1 cellular context compared by ENCODE assay signal in the genomic region with DNA sequence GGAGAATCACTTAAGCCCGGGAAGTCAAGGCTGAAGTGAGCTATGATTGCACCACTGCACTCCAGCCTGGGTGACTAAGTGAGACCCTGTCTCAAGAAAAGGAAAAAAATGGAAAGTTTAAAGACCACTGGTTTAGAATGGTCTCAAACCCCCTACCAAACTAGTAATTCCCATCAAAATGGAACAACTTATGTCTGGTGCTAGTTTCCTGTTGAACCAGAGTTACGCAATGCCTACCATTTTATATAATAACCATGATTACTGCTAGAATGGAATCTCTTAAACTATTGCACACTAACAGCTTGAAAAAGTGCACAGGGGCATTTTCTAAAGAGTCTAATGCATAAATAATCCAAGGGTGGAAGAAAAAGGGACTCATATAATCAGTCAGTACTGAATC.
A peak's percentile ranks its signal among the peaks of the same experiment; 100 is the strongest.
TF ChIP-seq lines count a peak whose summit lies in the region.

No MANE protein-coding gene starts in this region.

TF ChIP-seq in K562, 482 proteins besides CTCF, POLR2A, EP300 and RAD21 (continued from another document):
- TF ChIP-seq, protein P1, sequence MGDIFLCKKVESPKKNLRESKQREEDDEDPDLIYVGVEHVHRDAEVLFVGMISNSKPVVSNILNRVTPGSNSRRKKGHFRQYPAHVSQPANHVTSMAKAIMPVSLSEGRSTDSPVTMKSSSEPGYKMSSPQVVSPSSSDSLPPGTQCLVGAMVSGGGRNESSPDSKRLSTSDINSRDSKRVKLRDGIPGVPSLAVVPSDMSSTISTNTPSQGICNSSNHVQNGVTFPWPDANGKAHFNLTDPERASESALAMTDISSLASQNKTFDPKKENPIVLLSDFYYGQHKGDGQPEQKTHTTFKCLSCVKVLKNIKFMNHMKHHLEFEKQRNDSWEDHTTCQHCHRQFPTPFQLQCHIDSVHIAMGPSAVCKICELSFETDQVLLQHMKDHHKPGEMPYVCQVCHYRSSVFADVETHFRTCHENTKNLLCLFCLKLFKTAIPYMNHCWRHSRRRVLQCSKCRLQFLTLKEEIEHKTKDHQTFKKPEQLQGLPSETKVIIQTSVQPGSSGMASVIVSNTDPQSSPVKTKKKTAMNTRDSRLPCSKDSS (IDR thresholded peaks at IDR 0.05; ENCODE audit: low read depth, partially characterized antibody): no peak
- TF ChIP-seq TEAD1 (CRISPR knock-in tag; IDR thresholded peaks at IDR 0.05) (0 out of 4 replicates have a peak, but pooled peaks of 1 of the 2 experiments have one; percentile 39), SMAD4 (CRISPR knock-in tag; conservative IDR thresholded peaks at IDR 0.05) (peak; percentile 74), DDX20 (tag; IDR thresholded peaks at IDR 0.05; ENCODE audit: low read depth) (peak; percentile 63), ZNF589 (CRISPR knock-in tag; IDR thresholded peaks at IDR 0.05; ENCODE audit: low read depth) (peak; percentile 82), CEBPG (CRISPR knock-in tag; IDR thresholded peaks at IDR 0.05) (no peak), CEBPG (tag; conservative IDR thresholded peaks at IDR 0.05 in 1 of 2, IDR thresholded peaks at IDR 0.05 in 1 of 2) (peak; percentile 82 to 96), GTF2A2 (tag; IDR thresholded peaks at IDR 0.05) (peak; percentile 85), IRF9 (tag; IDR thresholded peaks at IDR 0.05) (peak; percentile 84), CXXC5 (CRISPR knock-in tag; IDR thresholded peaks at IDR 0.05) (peak; percentile 53; the same call in 1 of the 2 replicates), ZNF79 (CRISPR knock-in tag; IDR thresholded peaks at IDR 0.05; ENCODE audit: low read depth) (peak; percentile 71; the same call in 1 of the 2 replicates), ZNF584 (CRISPR knock-in tag; IDR thresholded peaks at IDR 0.05; ENCODE audit: low read depth) (peak; percentile 26; the same call in 1 of the 2 replicates), ZNF197 (CRISPR knock-in tag; IDR thresholded peaks at IDR 0.05; ENCODE audit: low read depth) (peak; percentile 75; the same call in 1 of the 2 replicates), NFIC (IDR thresholded peaks at IDR 0.05) (no peak), MECOM (CRISPR knock-in tag; IDR thresholded peaks at IDR 0.05) (0 out of 2 replicates have a peak, but pooled peaks have one; percentile 46), ZNF311 (CRISPR knock-in tag; IDR thresholded peaks at IDR 0.05) (peak; percentile 71; the same call in 1 of the 2 replicates), ZNF766 (CRISPR knock-in tag; conservative IDR thresholded peaks at IDR 0.05) (0 out of 2 replicates have a peak, but pooled peaks have one; percentile 35), ZNF395 (CRISPR knock-in tag; IDR thresholded peaks at IDR 0.05) (0 out of 2 replicates have a peak, but pooled peaks have one; percentile 63), FOSL1 (tag; conservative IDR thresholded peaks at IDR 0.05) (no peak), ZBTB17 (CRISPR knock-in tag; IDR thresholded peaks at IDR 0.05) (0 out of 2 replicates have a peak, but pooled peaks have one; percentile 49), ZNF175 (CRISPR knock-in tag; IDR thresholded peaks at IDR 0.05; ENCODE audit: low read depth) (0 out of 2 replicates have a peak, but pooled peaks have one; percentile 56), DMBX1 (CRISPR knock-in tag; IDR thresholded peaks at IDR 0.05; ENCODE audit: borderline replicate concordance) (peak; percentile 86), FOXA3 (CRISPR knock-in tag; conservative IDR thresholded peaks at IDR 0.05 in 1 of 2, IDR thresholded peaks at IDR 0.05 in 1 of 2) (no peak)
- TF ChIP-seq, protein P2, sequence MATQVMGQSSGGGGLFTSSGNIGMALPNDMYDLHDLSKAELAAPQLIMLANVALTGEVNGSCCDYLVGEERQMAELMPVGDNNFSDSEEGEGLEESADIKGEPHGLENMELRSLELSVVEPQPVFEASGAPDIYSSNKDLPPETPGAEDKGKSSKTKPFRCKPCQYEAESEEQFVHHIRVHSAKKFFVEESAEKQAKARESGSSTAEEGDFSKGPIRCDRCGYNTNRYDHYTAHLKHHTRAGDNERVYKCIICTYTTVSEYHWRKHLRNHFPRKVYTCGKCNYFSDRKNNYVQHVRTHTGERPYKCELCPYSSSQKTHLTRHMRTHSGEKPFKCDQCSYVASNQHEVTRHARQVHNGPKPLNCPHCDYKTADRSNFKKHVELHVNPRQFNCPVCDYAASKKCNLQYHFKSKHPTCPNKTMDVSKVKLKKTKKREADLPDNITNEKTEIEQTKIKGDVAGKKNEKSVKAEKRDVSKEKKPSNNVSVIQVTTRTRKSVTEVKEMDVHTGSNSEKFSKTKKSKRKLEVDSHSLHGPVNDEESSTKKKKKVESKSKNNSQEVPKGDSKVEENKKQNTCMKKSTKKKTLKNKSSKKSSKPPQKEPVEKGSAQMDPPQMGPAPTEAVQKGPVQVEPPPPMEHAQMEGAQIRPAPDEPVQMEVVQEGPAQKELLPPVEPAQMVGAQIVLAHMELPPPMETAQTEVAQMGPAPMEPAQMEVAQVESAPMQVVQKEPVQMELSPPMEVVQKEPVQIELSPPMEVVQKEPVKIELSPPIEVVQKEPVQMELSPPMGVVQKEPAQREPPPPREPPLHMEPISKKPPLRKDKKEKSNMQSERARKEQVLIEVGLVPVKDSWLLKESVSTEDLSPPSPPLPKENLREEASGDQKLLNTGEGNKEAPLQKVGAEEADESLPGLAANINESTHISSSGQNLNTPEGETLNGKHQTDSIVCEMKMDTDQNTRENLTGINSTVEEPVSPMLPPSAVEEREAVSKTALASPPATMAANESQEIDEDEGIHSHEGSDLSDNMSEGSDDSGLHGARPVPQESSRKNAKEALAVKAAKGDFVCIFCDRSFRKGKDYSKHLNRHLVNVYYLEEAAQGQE (CRISPR knock-in tag; IDR thresholded peaks at IDR 0.05; ENCODE audit: low read depth): no peak
- TF ChIP-seq, protein P3, sequence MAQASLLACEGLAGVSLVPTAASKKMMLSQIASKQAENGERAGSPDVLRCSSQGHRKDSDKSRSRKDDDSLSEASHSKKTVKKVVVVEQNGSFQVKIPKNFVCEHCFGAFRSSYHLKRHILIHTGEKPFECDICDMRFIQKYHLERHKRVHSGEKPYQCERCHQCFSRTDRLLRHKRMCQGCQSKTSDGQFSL (CRISPR knock-in tag; IDR thresholded peaks at IDR 0.05): no peak
- TF ChIP-seq, protein P3 (tag; IDR thresholded peaks at IDR 0.05): peak in 1 of 2 experiments; percentile 79; a peak in 2 of 4 replicates
